ENCODE assay signal across 16 cellular contexts in genomic region chr13:97334690-97335089, GRCh38.
DNase-seq lines count a peak whose midpoint lies in the region; ATAC-seq and TF ChIP-seq lines count a peak whose summit lies in the region.
"Had no signal": no experiment of that assay in that cellular context is flagged by ENCODE, and none has a peak within 500 bp of the region (broad histone marks: within the 10 kb centered on the region; RNA-seq: fewer than 3 reads in every experiment).

No MANE protein-coding gene starts in this region.

- no peak overlapping the region for H2AK9ac ChIP-seq in IMR-90 (replicated peaks; ENCODE audit: low read depth, low read length, poor library complexity)

- H3K9me1 ChIP-seq in IMR-90 (ENCODE audit: insufficient read depth, low read length) = peaks cover 30% of the 10 kb centered on the region

- no peaks in the 10 kb centered on the region for H3K27me3 ChIP-seq in IMR-90 (ENCODE audit: control insufficient read depth, insufficient read depth, low read length)
- no peaks in the 10 kb centered on the region for H3K27me3 ChIP-seq in breast epithelium
- H3K27me3 ChIP-seq in muscle layer of colon (ENCODE audit: control insufficient read depth in 1 of 2, insufficient read depth in 2 of 2, low read length in 2 of 2) = no peaks in the 10 kb centered on the region

- no peak overlapping the region for H4K5ac ChIP-seq in IMR-90 (ENCODE audit: low read depth, low read length)

- H3K4me3 Mint-ChIP-seq in chondrocyte (ENCODE audit: unreplicated experiment) = no peak overlapping the region
- H3K4me3 Mint-ChIP-seq in activated T-helper 17 cell treated with anti-CD3 and anti-CD28 coated beads, Interleukin-2, amount 50 U/mL, for 72 hours = no peak overlapping the region
- H3K4me3 Mint-ChIP-seq: B cell; CD4-positive, alpha-beta T cell; H9 had no signal

- intact Hi-C loops in IMR-90 (cut with micrococcal nuclease) (no loop called here), breast epithelium (cut with DNase I; ENCODE audit: low total_unique reads) (no loop called here)

- peaks cover 24 to 84% of the 10 kb centered on the region in 2 experiments for H3K79me1 ChIP-seq in IMR-90 (ENCODE audit: low read depth in 1 of 2, low read length in 2 of 2)

- BruUV-seq in IMR-90 (replicated peaks; lab: Mats Ljungman, UMichigan) = no TSS peak

- H2BK5ac ChIP-seq in IMR-90 (ENCODE audit: low read depth, low read length, poor library complexity, severe bottlenecking) = no peak overlapping the region

- H3K27ac ChIP-seq in IMR-90 (ENCODE audit: insufficient read depth, low read length) (no peak overlapping the region), breast epithelium (peak overlapping the region; percentile 16 to 75), muscle layer of colon (ENCODE audit: low read depth, low read length) (peak overlapping the region; percentile 49), substantia nigra (ENCODE audit: low read depth, low read length, poor library complexity, severe bottlenecking) (peak overlapping the region; percentile 76)

- WGBS in IMR-90 (ENCODE audit: extremely low coverage in 2 of 2, insufficient read length in 1 of 2), 2 experiments = no CpG with 5 or more reads among the region's 3 CpGs

- no peak overlapping the region for H3K9ac ChIP-seq in IMR-90 (ENCODE audit: low read depth, low read length)
- no peak overlapping the region for H3K9ac ChIP-seq in muscle layer of colon (ENCODE audit: low read length)

- no peak overlapping the region for H3K14ac ChIP-seq in IMR-90 (replicated peaks; ENCODE audit: low read depth, low read length)

- H3K9me3 ChIP-seq in IMR-90 (ENCODE audit: control insufficient read depth, insufficient read depth, low read length) = no peaks in the 10 kb centered on the region
- no peaks in the 10 kb centered on the region for H3K9me3 ChIP-seq in breast epithelium
- no peaks in the 10 kb centered on the region for H3K9me3 ChIP-seq in muscle layer of colon (ENCODE audit: low read length)

- dilution Hi-C loops in IMR-90 (cut with HindIII; ENCODE audit: low sequenced_read_pairs, unreplicated experiment) = no loop called here

- in situ Hi-C loops in IMR-90 (cut with MboI; ENCODE audit: low sequenced_read_pairs) = no loop called here

- POLR2A ChIA-PET in IMR-90 (lab: Charles Lee; ENCODE audit: unreplicated experiment) = no interaction called here

- peaks cover 22% of the 10 kb centered on the region for H3K4me1 Mint-ChIP-seq in chondrocyte (ENCODE audit: low read depth)
- H3K4me1 Mint-ChIP-seq in activated T-helper 17 cell treated with anti-CD3 and anti-CD28 coated beads, Interleukin-2, amount 50 U/mL, for 72 hours = peaks cover 11% of the 10 kb centered on the region
- H3K4me1 Mint-ChIP-seq: B cell had no signal

- no peak overlapping the region for H2BK120ac ChIP-seq in IMR-90 (ENCODE audit: low read depth, low read length)

- H2AFZ ChIP-seq in IMR-90 (replicated peaks; ENCODE audit: low read length, poor library complexity) = no peak overlapping the region

- ATAC-seq in IMR-90 (ENCODE audit: low read depth) = no peak
- ATAC-seq in activated T-helper 17 cell treated with anti-CD3 and anti-CD28 coated beads, Interleukin-2, amount 50 U/mL, for 72 hours (replicated peaks) = no peak
- ATAC-seq: PC-3 had no signal

- no peak overlapping the region for H4K8ac ChIP-seq in IMR-90 (ENCODE audit: low read depth in 2 of 2, low read length in 2 of 2)

- H2BK15ac ChIP-seq in IMR-90 (ENCODE audit: low read depth, low read length) = no peak overlapping the region

- H3K27me3 Mint-ChIP-seq in chondrocyte (ENCODE audit: low read depth) = no peaks in the 10 kb centered on the region
- no peaks in the 10 kb centered on the region for H3K27me3 Mint-ChIP-seq in activated T-helper 17 cell treated with anti-CD3 and anti-CD28 coated beads, Interleukin-2, amount 50 U/mL, for 72 hours
- H3K27me3 Mint-ChIP-seq: B cell; CD4-positive, alpha-beta T cell had no signal

- CTCF ChIA-PET in IMR-90 (lab: Yijun Ruan, JAX) = interaction anchor here (0.7 to 1.0 kb wide), 2 partner anchors 32 to 1990 kb away, joined by 3 to 4 read pairs; no protein-coding TSS in a partner anchor

- no peak for TF ChIP-seq POLR2A in IMR-90 (IDR thresholded peaks at IDR 0.05; ENCODE audit: low read depth, low read length)
- TF ChIP-seq POLR2A in breast epithelium (IDR thresholded peaks at IDR 0.05) = no peak

- DNase-seq in IMR-90 = no peak
- no peak for DNase-seq in breast epithelium (ENCODE audit: low spot score in 2 of 2)
- no peak for DNase-seq in substantia nigra (lab: John Stamatoyannopoulos, UW)
- no peak for DNase-seq in chondrocyte (ENCODE audit: low spot score)
- no peak for DNase-seq in NCI-H2107 (lab: John Stamatoyannopoulos, UW)
- DNase-seq: ACHN; Calu3; CD4-positive, alpha-beta T cell; H9; KBM-7; NCI-H1048; NCI-H446; PC-3 had no signal

- no peak overlapping the region for H2BK20ac ChIP-seq in IMR-90 (ENCODE audit: low read depth, low read length)

- no peak for TF ChIP-seq RAD21 in IMR-90 (IDR thresholded peaks at IDR 0.05; ENCODE audit: low read length)

- H3K36me3 Mint-ChIP-seq in chondrocyte (ENCODE audit: low read depth) = peaks cover 4% of the 10 kb centered on the region
- H3K36me3 Mint-ChIP-seq in activated T-helper 17 cell treated with anti-CD3 and anti-CD28 coated beads, Interleukin-2, amount 50 U/mL, for 72 hours (ENCODE audit: low read depth) = peaks cover 18% of the 10 kb centered on the region

- H3K4me3 ChIP-seq in IMR-90 (ENCODE audit: insufficient read depth, low read depth, low read length) (no peak overlapping the region), breast epithelium (no peak overlapping the region), muscle layer of colon (ENCODE audit: low read depth in 1 of 2, low read length in 2 of 2) (no peak overlapping the region)

- no peak overlapping the region for H3K18ac ChIP-seq in IMR-90 (ENCODE audit: low read depth, low read length)

- H3K56ac ChIP-seq in IMR-90 (ENCODE audit: extremely low read depth, insufficient read depth, low read length) = no peak overlapping the region

- no peak overlapping the region for H3K27ac Mint-ChIP-seq in chondrocyte (ENCODE audit: unreplicated experiment)
- no peak overlapping the region for H3K27ac Mint-ChIP-seq in activated T-helper 17 cell treated with anti-CD3 and anti-CD28 coated beads, Interleukin-2, amount 50 U/mL, for 72 hours
- H3K27ac Mint-ChIP-seq: B cell; CD4-positive, alpha-beta T cell; H9 had no signal

- peaks cover 8% of the 10 kb centered on the region for H3K4me1 ChIP-seq in IMR-90 (ENCODE audit: control insufficient read depth, insufficient read depth, low read length)
- H3K4me1 ChIP-seq in breast epithelium = peaks cover 0 to 12% of the 10 kb centered on the region in 2 donors
- H3K4me1 ChIP-seq in muscle layer of colon (ENCODE audit: insufficient read depth, low read length) = peaks cover 70% of the 10 kb centered on the region

- 0 out of 2 replicates have a peak overlapping the region, but pooled peaks have one; percentile 28 for H2AK5ac ChIP-seq in IMR-90 (ENCODE audit: low read depth, low read length)

- H4K20me1 ChIP-seq in IMR-90 (ENCODE audit: insufficient read depth, low read length) = peaks cover 6% of the 10 kb centered on the region; the same call in 1 of the 2 replicates

- no peak overlapping the region for H3K4me2 ChIP-seq in IMR-90 (ENCODE audit: low read depth, low read length)

- H3K9me3 Mint-ChIP-seq in chondrocyte (ENCODE audit: low read depth) = no peaks in the 10 kb centered on the region
- no peaks in the 10 kb centered on the region for H3K9me3 Mint-ChIP-seq in activated T-helper 17 cell treated with anti-CD3 and anti-CD28 coated beads, Interleukin-2, amount 50 U/mL, for 72 hours
- H3K9me3 Mint-ChIP-seq: CD4-positive, alpha-beta T cell; H9 had no signal

- TF ChIP-seq CTCF in IMR-90 (conservative IDR thresholded peaks at IDR 0.05; ENCODE audit: low read depth, low read length) (no peak), breast epithelium (IDR thresholded peaks at IDR 0.05) (no peak), chondrocyte (IDR thresholded peaks at IDR 0.05) (no peak)

- H3K23ac ChIP-seq in IMR-90 (ENCODE audit: low read depth, low read length) = no peak overlapping the region

- H4K91ac ChIP-seq in IMR-90 (ENCODE audit: insufficient read depth, low read depth, low read length) = no peak overlapping the region

- no peak overlapping the region for H3K4ac ChIP-seq in IMR-90 (ENCODE audit: low read depth, low read length)

- peaks cover 19% of the 10 kb centered on the region for H3K36me3 ChIP-seq in IMR-90 (ENCODE audit: control insufficient read depth, insufficient read depth, low read length)
- H3K36me3 ChIP-seq in breast epithelium = no peaks in the 10 kb centered on the region
- peaks cover 22% of the 10 kb centered on the region for H3K36me3 ChIP-seq in muscle layer of colon (ENCODE audit: insufficient read depth, low read length)

TF ChIP-seq in IMR-90, 13 proteins besides CTCF, POLR2A, EP300 and RAD21 (continues in another document):
- TF ChIP-seq NFE2L2 (IDR thresholded peaks at IDR 0.05; ENCODE audit: low read depth, low read length) (no peak), RCOR1 (IDR thresholded peaks at IDR 0.05; ENCODE audit: insufficient replicate concordance, low read length) (no peak), RFX5 (IDR thresholded peaks at IDR 0.05; ENCODE audit: low read depth, low read length) (no peak), FOS (IDR thresholded peaks at IDR 0.05; ENCODE audit: low read depth, low read length) (no peak), SMC3 (IDR thresholded peaks at IDR 0.05; ENCODE audit: low read depth, low read length) (no peak), USF2 (IDR thresholded peaks at IDR 0.05; ENCODE audit: low read depth, low read length) (no peak), MXI1 (IDR thresholded peaks at IDR 0.05; ENCODE audit: borderline replicate concordance, low read depth, low read length) (no peak), BHLHE40 (IDR thresholded peaks at IDR 0.05; ENCODE audit: low read depth, low read length) (no peak), ELK1 (IDR thresholded peaks at IDR 0.05; ENCODE audit: borderline replicate concordance, low read depth, low read length) (no peak), CEBPB (IDR thresholded peaks at IDR 0.05; ENCODE audit: low read depth, low read length) (no peak)
